In genomic region chr4:18538121-18538520, GRCh38 we compare ENCODE assay signal across 27 cellular contexts.
"Had no signal": no experiment of that assay in that cellular context is flagged by ENCODE, and none has a peak within 500 bp of the region (broad histone marks: within the 10 kb centered on the region; RNA-seq: fewer than 3 reads in every experiment).

No MANE protein-coding gene starts in this region.

- FAIRE-seq: colon, endometrium, endothelial cell of umbilical vein, frontal cortex had no signal

- H3K4me1 ChIP-seq: colonic mucosa, esophagus muscularis mucosa, esophagus squamous epithelium, foreskin keratinocyte, gastrocnemius medialis, gastroesophageal sphincter, heart left ventricle, heart right ventricle had no signal

- DNase-seq: colonic mucosa; cortex of kidney; dermis blood vessel endothelial cell; dorsolateral prefrontal cortex; effector CD4-positive, alpha-beta T cell; effector CD8-positive, alpha-beta T cell; effector memory CD4-positive, alpha-beta T cell; effector memory CD8-positive, alpha-beta T cell; endodermal cell; erythroblast; esophagus squamous epithelium; foreskin fibroblast; foreskin keratinocyte; gastrocnemius medialis; glutamatergic neuron; head of caudate nucleus; heart left ventricle; heart right ventricle had no signal

- H3K27ac ChIP-seq: colonic mucosa, coronary artery, dorsolateral prefrontal cortex, epithelial cell of prostate, esophagus muscularis mucosa, esophagus squamous epithelium, foreskin keratinocyte, gastrocnemius medialis, gastroesophageal sphincter, heart left ventricle, heart right ventricle had no signal

- H3K36me3 ChIP-seq: colonic mucosa, esophagus muscularis mucosa, esophagus squamous epithelium, gastrocnemius medialis, gastroesophageal sphincter, heart left ventricle, heart right ventricle had no signal

- H3K4me3 ChIP-seq: colonic mucosa, coronary artery, dorsolateral prefrontal cortex, esophagus muscularis mucosa, esophagus squamous epithelium, gastrocnemius medialis, gastroesophageal sphincter, heart left ventricle, heart right ventricle had no signal

- ATAC-seq: effector memory CD8-positive, alpha-beta T cell; esophagus mucosa; foreskin keratinocyte; gastrocnemius medialis; gastroesophageal sphincter; heart left ventricle; heart right ventricle had no signal

- H3K9me3 ChIP-seq: colonic mucosa, esophagus muscularis mucosa, esophagus squamous epithelium, gastrocnemius medialis, gastroesophageal sphincter, heart left ventricle had no signal

- H3K27me3 ChIP-seq: colonic mucosa, esophagus muscularis mucosa, esophagus squamous epithelium, foreskin keratinocyte, gastrocnemius medialis, heart left ventricle, heart right ventricle had no signal
